In genomic region chr7:102284891-102285540, GRCh38 we compare ENCODE assay signal across 9 cellular contexts. TPM values are rescaled to one million over a fixed set of nuclear protein-coding genes. Genes with fewer than 3 reads are reported as not detected.
A peak's percentile ranks its signal among the peaks of the same experiment; 100 is the strongest.
DNase-seq lines count a peak whose midpoint lies in the region; ATAC-seq, FAIRE-seq and TF ChIP-seq lines count a peak whose summit lies in the region.
"Had no signal": no experiment of that assay in that cellular context is flagged by ENCODE, and none has a peak within 500 bp of the region (broad histone marks: within the 10 kb centered on the region; RNA-seq: fewer than 3 reads in every experiment).

No MANE protein-coding gene starts in this region.

- WGBS in heart left ventricle, 4 donors = 40 to 55% (median 44%) methylated on average over 19 of the region's 19 CpGs

- no peaks in the 10 kb centered on the region for H3K36me3 ChIP-seq in heart left ventricle
- H3K36me3 ChIP-seq in gastrocnemius medialis = no peaks in the 10 kb centered on the region
- no peaks in the 10 kb centered on the region for H3K36me3 ChIP-seq in kidney (ENCODE audit: control insufficient read depth in 1 of 2, insufficient read depth in 2 of 2, low read length in 2 of 2)

- no peak for TF ChIP-seq CTCF in heart left ventricle (IDR thresholded peaks at IDR 0.05)
- TF ChIP-seq CTCF in gastrocnemius medialis (IDR thresholded peaks at IDR 0.05 in 4 of 5, conservative IDR thresholded peaks at IDR 0.05 in 1 of 5) = no peak
- TF ChIP-seq CTCF in kidney (IDR thresholded peaks at IDR 0.05; ENCODE audit: borderline replicate concordance, extremely low read depth, insufficient read depth) = no peak

- H3K27ac ChIP-seq in heart left ventricle = peak overlapping the region in 8 of 12 donors; percentile 87 to 97 (median 95)
- H3K27ac ChIP-seq in gastrocnemius medialis = peak overlapping the region in 3 of 4 donors; percentile 83 to 94 (median 87)
- peak overlapping the region in 1 of 2 donors; percentile 96 for H3K27ac ChIP-seq in kidney (ENCODE audit: low read depth in 2 of 2, low read length in 2 of 2)

- no peaks in the 10 kb centered on the region for H3K27me3 ChIP-seq in heart left ventricle
- H3K27me3 ChIP-seq in gastrocnemius medialis = no peaks in the 10 kb centered on the region

- H3K9me3 ChIP-seq in heart left ventricle = no peaks in the 10 kb centered on the region
- no peaks in the 10 kb centered on the region for H3K9me3 ChIP-seq in gastrocnemius medialis
- H3K9me3 ChIP-seq in kidney (ENCODE audit: control insufficient read depth in 1 of 2, low read length in 2 of 2) = no peaks in the 10 kb centered on the region

- in situ Hi-C loops in gastrocnemius medialis (cut with MboI; ENCODE audit: low sequenced_read_pairs in 4 of 4) = loop anchor here (5.0 kb wide), 1 partner anchor 107 kb away; no protein-coding TSS in a partner anchor

- TF ChIP-seq POLR2A in heart left ventricle (IDR thresholded peaks at IDR 0.05) (no peak), gastrocnemius medialis (IDR thresholded peaks at IDR 0.05) (no peak)

- H3K9ac ChIP-seq in kidney (ENCODE audit: low read length in 2 of 2) = no peak overlapping the region

- intact Hi-C loops in heart left ventricle (cut with DNase I) (no loop called here), gastrocnemius medialis (cut with DNase I; ENCODE audit: low total_unique reads) (no loop called here), kidney (cut with DNase I) (no loop called here)

- peaks cover 7 to 42% (median 24%) of the 10 kb centered on the region in 12 donors for H3K4me1 ChIP-seq in heart left ventricle
- peaks cover 27% of the 10 kb centered on the region in 2 donors for H3K4me1 ChIP-seq in gastrocnemius medialis
- H3K4me1 ChIP-seq in kidney (ENCODE audit: control insufficient read depth in 1 of 2, insufficient read depth in 1 of 2, low read depth in 1 of 2, low read length in 2 of 2) = peaks cover 0 to 8% of the 10 kb centered on the region in 2 donors

- FAIRE-seq in GM18507 (lab: Jason Lieb, UNC) (peak; percentile 38), kidney (lab: Jason Lieb, UNC) (no peak)
- FAIRE-seq: colon had no signal

- no peak for DNase-seq in GM18507 (ENCODE audit: extremely low spot score, insufficient read length, low read depth)
- DNase-seq in SKM-1 (lab: John Stamatoyannopoulos, UW; ENCODE audit: unreplicated experiment) = peak; percentile 36
- DNase-seq in heart left ventricle = peak; percentile 66 to 80 (median 75)
- DNase-seq in gastrocnemius medialis = no peak
- DNase-seq in kidney = no peak
- no peak for DNase-seq in COLO668 (lab: John Stamatoyannopoulos, UW; ENCODE audit: unreplicated experiment)

- peak in 3 of 4 donors; percentile 4 to 45 (median 6) for ATAC-seq in heart left ventricle
- ATAC-seq in gastrocnemius medialis = no peak
- ATAC-seq in HG02981 (IDR thresholded peaks at IDR 0.05; ENCODE audit: unreplicated experiment) = no peak
- ATAC-seq in HG02870 (IDR thresholded peaks at IDR 0.05; ENCODE audit: unreplicated experiment) = no peak

- H3K4me3 ChIP-seq in heart left ventricle (peak overlapping the region in 7 of 12 donors; percentile 14 to 95 (median 82)), gastrocnemius medialis (peak overlapping the region in 1 of 4 donors; percentile 88), kidney (ENCODE audit: low read length in 2 of 2) (peak overlapping the region in 1 of 2 donors; percentile 3)

RNA-seq across cellular contexts. Expression of gene SH2B2, which starts 1.7 kb away (rescaled TPM):
- total RNA-seq in heart left ventricle (1 to 10 TPM in 8 of 9 donors, under 1 TPM in 1; 1.00 to 5.7 (median 2.5) TPM), gastrocnemius medialis (10 to 100 TPM; 32.7 to 62.0 (median 43.5) TPM), kidney (11.0 TPM)
- polyA plus RNA-seq in heart left ventricle (1 to 10 TPM in 1 of 2 donors, under 1 TPM in 1; 0.50 to 2.2 TPM), kidney (ENCODE audit: insufficient read depth, low read depth, low replicate concordance) (4.5 TPM)

Comparison
In these comparisons a context has a peak if more than half of its experiments do, and no peak if none do; other contexts are left out.
1. DNase-seq: peak in SKM-1 (single experiment) and heart left ventricle (5 of 5); none in GM18507 (single experiment), gastrocnemius medialis (0 of 2), kidney (single experiment) and COLO668 (single experiment).
2. ATAC-seq: peak in heart left ventricle (3 of 4); none in gastrocnemius medialis (0 of 2), HG02981 (single experiment) and HG02870 (single experiment).